1 cellular context compared by ENCODE assay signal in the genomic region with DNA sequence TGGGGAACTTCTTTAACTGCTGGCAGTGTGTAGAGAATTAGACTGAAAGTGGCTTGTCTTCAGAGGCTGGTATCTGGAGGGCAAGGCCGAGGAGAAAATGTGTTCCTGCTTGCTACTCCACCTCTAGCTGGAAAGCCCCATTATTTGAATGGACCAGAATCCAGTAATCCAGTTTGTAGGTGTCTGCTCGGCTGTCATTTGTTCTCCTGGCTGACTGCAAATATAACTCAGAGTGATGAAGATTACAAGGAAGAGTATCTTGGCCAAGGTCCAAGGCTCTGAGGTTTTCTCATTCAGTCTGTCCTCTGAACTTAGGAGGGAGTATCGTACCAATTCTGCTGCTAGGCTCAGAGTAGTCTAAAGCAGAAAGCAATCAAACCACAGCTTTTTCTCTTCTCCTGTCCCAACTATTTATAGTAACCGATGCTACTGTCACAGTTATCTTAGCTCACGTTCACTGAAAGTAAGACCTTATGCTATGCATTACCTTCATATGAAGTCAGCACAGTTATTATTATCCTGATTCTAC.
TF ChIP-seq lines count a peak whose summit lies in the region.

No MANE protein-coding gene starts in this region.

TF ChIP-seq in HepG2, 621 proteins besides CTCF, POLR2A, EP300 and RAD21 (continued from another document):
- TF ChIP-seq, protein P1, sequence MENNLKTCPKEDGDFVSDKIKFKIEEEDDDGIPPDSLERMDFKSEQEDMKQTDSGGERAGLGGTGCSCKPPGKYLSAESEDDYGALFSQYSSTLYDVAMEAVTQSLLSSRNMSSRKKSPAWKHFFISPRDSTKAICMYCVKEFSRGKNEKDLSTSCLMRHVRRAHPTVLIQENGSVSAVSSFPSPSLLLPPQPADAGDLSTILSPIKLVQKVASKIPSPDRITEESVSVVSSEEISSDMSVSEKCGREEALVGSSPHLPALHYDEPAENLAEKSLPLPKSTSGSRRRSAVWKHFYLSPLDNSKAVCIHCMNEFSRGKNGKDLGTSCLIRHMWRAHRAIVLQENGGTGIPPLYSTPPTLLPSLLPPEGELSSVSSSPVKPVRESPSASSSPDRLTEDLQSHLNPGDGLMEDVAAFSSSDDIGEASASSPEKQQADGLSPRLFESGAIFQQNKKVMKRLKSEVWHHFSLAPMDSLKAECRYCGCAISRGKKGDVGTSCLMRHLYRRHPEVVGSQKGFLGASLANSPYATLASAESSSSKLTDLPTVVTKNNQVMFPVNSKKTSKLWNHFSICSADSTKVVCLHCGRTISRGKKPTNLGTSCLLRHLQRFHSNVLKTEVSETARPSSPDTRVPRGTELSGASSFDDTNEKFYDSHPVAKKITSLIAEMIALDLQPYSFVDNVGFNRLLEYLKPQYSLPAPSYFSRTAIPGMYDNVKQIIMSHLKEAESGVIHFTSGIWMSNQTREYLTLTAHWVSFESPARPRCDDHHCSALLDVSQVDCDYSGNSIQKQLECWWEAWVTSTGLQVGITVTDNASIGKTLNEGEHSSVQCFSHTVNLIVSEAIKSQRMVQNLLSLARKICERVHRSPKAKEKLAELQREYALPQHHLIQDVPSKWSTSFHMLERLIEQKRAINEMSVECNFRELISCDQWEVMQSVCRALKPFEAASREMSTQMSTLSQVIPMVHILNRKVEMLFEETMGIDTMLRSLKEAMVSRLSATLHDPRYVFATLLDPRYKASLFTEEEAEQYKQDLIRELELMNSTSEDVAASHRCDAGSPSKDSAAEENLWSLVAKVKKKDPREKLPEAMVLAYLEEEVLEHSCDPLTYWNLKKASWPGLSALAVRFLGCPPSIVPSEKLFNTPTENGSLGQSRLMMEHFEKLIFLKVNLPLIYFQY (CRISPR knock-in tag; IDR thresholded peaks at IDR 0.05; ENCODE audit: borderline replicate concordance), result no peak
- no peak for TF ChIP-seq ZNF564 (CRISPR knock-in tag; IDR thresholded peaks at IDR 0.05)
- TF ChIP-seq, protein P2, sequence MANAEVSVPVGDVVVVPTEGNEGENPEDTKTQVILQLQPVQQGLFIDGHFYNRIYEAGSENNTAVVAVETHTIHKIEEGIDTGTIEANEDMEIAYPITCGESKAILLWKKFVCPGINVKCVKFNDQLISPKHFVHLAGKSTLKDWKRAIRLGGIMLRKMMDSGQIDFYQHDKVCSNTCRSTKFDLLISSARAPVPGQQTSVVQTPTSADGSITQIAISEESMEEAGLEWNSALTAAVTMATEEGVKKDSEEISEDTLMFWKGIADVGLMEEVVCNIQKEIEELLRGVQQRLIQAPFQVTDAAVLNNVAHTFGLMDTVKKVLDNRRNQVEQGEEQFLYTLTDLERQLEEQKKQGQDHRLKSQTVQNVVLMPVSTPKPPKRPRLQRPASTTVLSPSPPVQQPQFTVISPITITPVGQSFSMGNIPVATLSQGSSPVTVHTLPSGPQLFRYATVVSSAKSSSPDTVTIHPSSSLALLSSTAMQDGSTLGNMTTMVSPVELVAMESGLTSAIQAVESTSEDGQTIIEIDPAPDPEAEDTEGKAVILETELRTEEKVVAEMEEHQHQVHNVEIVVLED (CRISPR knock-in tag; IDR thresholded peaks at IDR 0.05; ENCODE audit: borderline replicate concordance), result no peak
- TF ChIP-seq ZNF430 (CRISPR knock-in tag; IDR thresholded peaks at IDR 0.05), result no peak
- TF ChIP-seq NFIB (CRISPR knock-in tag; IDR thresholded peaks at IDR 0.05; ENCODE audit: borderline replicate concordance), result no peak
- no peak for TF ChIP-seq NBN (conservative IDR thresholded peaks at IDR 0.05)
- TF ChIP-seq, protein P3, sequence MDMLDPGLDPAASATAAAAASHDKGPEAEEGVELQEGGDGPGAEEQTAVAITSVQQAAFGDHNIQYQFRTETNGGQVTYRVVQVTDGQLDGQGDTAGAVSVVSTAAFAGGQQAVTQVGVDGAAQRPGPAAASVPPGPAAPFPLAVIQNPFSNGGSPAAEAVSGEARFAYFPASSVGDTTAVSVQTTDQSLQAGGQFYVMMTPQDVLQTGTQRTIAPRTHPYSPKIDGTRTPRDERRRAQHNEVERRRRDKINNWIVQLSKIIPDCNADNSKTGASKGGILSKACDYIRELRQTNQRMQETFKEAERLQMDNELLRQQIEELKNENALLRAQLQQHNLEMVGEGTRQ (IDR thresholded peaks at IDR 0.05; ENCODE audit: low read depth, low read length), result no peak
- TF ChIP-seq, protein P3 (CRISPR knock-in tag; IDR thresholded peaks at IDR 0.05; ENCODE audit: borderline replicate concordance), result no peak
- no peak for TF ChIP-seq ZBTB7B (CRISPR knock-in tag; IDR thresholded peaks at IDR 0.05)
- no peak for TF ChIP-seq KMT2B (CRISPR knock-in tag; IDR thresholded peaks at IDR 0.05)
- no peak for TF ChIP-seq SMARCE1 (IDR thresholded peaks at IDR 0.05; ENCODE audit: borderline replicate concordance)
- TF ChIP-seq, protein P4, sequence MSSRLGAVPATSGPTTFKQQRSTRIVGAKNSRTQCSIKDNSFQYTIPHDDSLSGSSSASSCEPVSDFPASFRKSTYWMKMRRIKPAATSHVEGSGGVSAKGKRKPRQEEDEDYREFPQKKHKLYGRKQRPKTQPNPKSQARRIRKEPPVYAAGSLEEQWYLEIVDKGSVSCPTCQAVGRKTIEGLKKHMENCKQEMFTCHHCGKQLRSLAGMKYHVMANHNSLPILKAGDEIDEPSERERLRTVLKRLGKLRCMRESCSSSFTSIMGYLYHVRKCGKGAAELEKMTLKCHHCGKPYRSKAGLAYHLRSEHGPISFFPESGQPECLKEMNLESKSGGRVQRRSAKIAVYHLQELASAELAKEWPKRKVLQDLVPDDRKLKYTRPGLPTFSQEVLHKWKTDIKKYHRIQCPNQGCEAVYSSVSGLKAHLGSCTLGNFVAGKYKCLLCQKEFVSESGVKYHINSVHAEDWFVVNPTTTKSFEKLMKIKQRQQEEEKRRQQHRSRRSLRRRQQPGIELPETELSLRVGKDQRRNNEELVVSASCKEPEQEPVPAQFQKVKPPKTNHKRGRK (CRISPR knock-in tag; IDR thresholded peaks at IDR 0.05), result no peak
TF ChIP-seq in HepG2: peak in this region for 0.
